In the genomic region with DNA sequence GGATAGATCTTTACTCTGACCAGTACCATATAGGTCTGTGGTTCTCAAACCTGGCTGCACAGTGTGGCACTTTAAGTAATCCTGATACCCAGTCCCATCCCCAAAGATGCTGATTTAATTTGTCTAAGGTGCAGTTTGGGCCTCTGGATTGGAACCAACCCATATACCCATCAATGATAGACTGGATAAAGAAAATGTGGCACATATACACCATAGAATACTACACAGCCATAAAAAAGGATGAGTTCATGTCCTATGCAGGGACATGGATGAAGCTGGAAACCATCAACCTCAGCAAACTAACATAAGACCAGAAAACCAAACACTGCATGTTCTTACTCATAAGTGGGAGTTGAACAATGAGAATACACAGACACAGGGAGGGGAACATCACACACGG, we compare ENCODE assay signal across 8 cellular contexts. TPM values are rescaled to one million over a fixed set of nuclear protein-coding genes. Genes with fewer than 3 reads are reported as not detected.
DNase-seq lines count a peak whose midpoint lies in the region; ATAC-seq and TF ChIP-seq lines count a peak whose summit lies in the region.
"Not testable (repeated sequence)": the region's sequence is repeated elsewhere in the genome, so short reads cannot be mapped to it uniquely, and the experiment has no call there.

No MANE protein-coding gene starts in this region.

- intact Hi-C loops in CD4-positive, alpha-beta memory T cell (cut with micrococcal nuclease): loop anchor here (2.0 to 10.0 kb wide), 3 partner anchors 15 to 85 kb away; no protein-coding TSS in a partner anchor
- intact Hi-C loops in psoas muscle (cut with DNase I); transverse colon (cut with DNase I; ENCODE audit: low total_unique reads): not testable (repeated sequence)

- not testable (repeated sequence) for H3K27me3 ChIP-seq in CD4-positive, alpha-beta memory T cell (ENCODE audit: insufficient read depth, low read length); esophagus (ENCODE audit: control insufficient read depth in 1 of 2, insufficient read depth in 2 of 2, low read length in 2 of 2); psoas muscle (ENCODE audit: insufficient read depth in 3 of 3, low read length in 2 of 3); transverse colon

- peaks cover 39% of the 10 kb centered on the region for H3K4me1 ChIP-seq in CD4-positive, alpha-beta memory T cell (ENCODE audit: insufficient read depth, low read length)
- H3K4me1 ChIP-seq in esophagus (ENCODE audit: control insufficient read depth in 2 of 2, insufficient read depth in 2 of 2, low read length in 1 of 2): not testable (repeated sequence)
- H3K4me1 ChIP-seq in psoas muscle (peaks cover 49% of the 10 kb centered on the region), transverse colon (peaks cover 0 to 37% (median 20%) of the 10 kb centered on the region in 4 donors)

- DNase-seq in CD4-positive, alpha-beta memory T cell; T-helper 17 cell; activated T-cell treated with anti-CD3 and anti-CD28 coated beads, Interleukin-2, amount 50 U/mL, for 24 hours; activated naive CD8-positive, alpha-beta T cell treated with anti-CD3 and anti-CD28 coated beads, Interleukin-2, amount 50 U/mL, for 24 hours; mesothelial cell of epicardium (ENCODE audit: low spot score in 2 of 2, unreplicated experiment in 2 of 2); psoas muscle; transverse colon: not testable (repeated sequence)

- peaks cover 10 to 26% of the 10 kb centered on the region in 2 donors for H3K36me3 Mint-ChIP-seq in CD4-positive, alpha-beta memory T cell
- H3K36me3 Mint-ChIP-seq in T-helper 17 cell (ENCODE audit: low read depth); mesothelial cell of epicardium: not testable (repeated sequence)
- H3K36me3 Mint-ChIP-seq in activated T-cell treated with anti-CD3 and anti-CD28 coated beads, Interleukin-2, amount 50 U/mL, for 24 hours (ENCODE audit: low read depth): peaks cover 34% of the 10 kb centered on the region
- peaks cover 30% of the 10 kb centered on the region for H3K36me3 Mint-ChIP-seq in activated naive CD8-positive, alpha-beta T cell treated with anti-CD3 and anti-CD28 coated beads, Interleukin-2, amount 50 U/mL, for 24 hours (ENCODE audit: low read depth)

- H3K27ac ChIP-seq in CD4-positive, alpha-beta memory T cell (ENCODE audit: low read depth, low read length): not testable (repeated sequence)
- H3K27ac ChIP-seq in esophagus (ENCODE audit: low read depth in 2 of 2, low read length in 1 of 2) (peak overlapping the region; percentile 41 to 60), psoas muscle (peak overlapping the region; percentile 62), transverse colon (peak overlapping the region in 3 of 4 donors; percentile 90 to 97 (median 94))

- H3K27ac Mint-ChIP-seq in CD4-positive, alpha-beta memory T cell: peak overlapping the region; percentile 85 to 100 (median 93)
- H3K27ac Mint-ChIP-seq in T-helper 17 cell: peak overlapping the region; percentile 99
- peak overlapping the region; percentile 79 for H3K27ac Mint-ChIP-seq in activated T-cell treated with anti-CD3 and anti-CD28 coated beads, Interleukin-2, amount 50 U/mL, for 24 hours
- H3K27ac Mint-ChIP-seq in activated naive CD8-positive, alpha-beta T cell treated with anti-CD3 and anti-CD28 coated beads, Interleukin-2, amount 50 U/mL, for 24 hours: peak overlapping the region; percentile 78
- H3K27ac Mint-ChIP-seq in mesothelial cell of epicardium: peak overlapping the region; percentile 89

- CTCF ChIA-PET in CD4-positive, alpha-beta memory T cell (lab: Charles Lee; ENCODE audit: partially characterized antibody): interaction anchor here (0.7 to 1.2 kb wide), 4 partner anchors 10 to 270 kb away, joined by 3 to 6 read pairs (median 4); no protein-coding TSS in a partner anchor

- H3K9me3 ChIP-seq in CD4-positive, alpha-beta memory T cell (ENCODE audit: control insufficient read depth in 1 of 2, low read length in 2 of 2); T-helper 17 cell (ENCODE audit: control insufficient read depth, low read length, poor library complexity, severe bottlenecking); esophagus (ENCODE audit: control insufficient read depth in 2 of 2, insufficient read depth in 1 of 2, low read depth in 1 of 2, low read length in 1 of 2); psoas muscle; transverse colon: not testable (repeated sequence)

- H3K27me3 Mint-ChIP-seq in CD4-positive, alpha-beta memory T cell; T-helper 17 cell; activated T-cell treated with anti-CD3 and anti-CD28 coated beads, Interleukin-2, amount 50 U/mL, for 24 hours; activated naive CD8-positive, alpha-beta T cell treated with anti-CD3 and anti-CD28 coated beads, Interleukin-2, amount 50 U/mL, for 24 hours; mesothelial cell of epicardium (ENCODE audit: low read depth): not testable (repeated sequence)

- not testable (repeated sequence) for H3K36me3 ChIP-seq in CD4-positive, alpha-beta memory T cell (ENCODE audit: insufficient read depth, low read length); esophagus (ENCODE audit: control insufficient read depth in 2 of 2, insufficient read depth in 2 of 2, low read length in 1 of 2); transverse colon
- H3K36me3 ChIP-seq in psoas muscle (ENCODE audit: insufficient read depth in 1 of 2, low read depth in 1 of 2): peaks cover 0 to 24% of the 10 kb centered on the region in 2 donors

- ATAC-seq in T-helper 17 cell; activated naive CD8-positive, alpha-beta T cell treated with anti-CD3 and anti-CD28 coated beads, Interleukin-2, amount 50 U/mL, for 24 hours; psoas muscle: not testable (repeated sequence)

- TF ChIP-seq POLR2A in transverse colon (IDR thresholded peaks at IDR 0.05): not testable (repeated sequence)

- 53 to 63% methylated on average over 1 of the region's 1 CpG for WGBS in esophagus, 2 donors
- WGBS in psoas muscle, 3 donors: 45 to 55% (median 48%) methylated on average over 1 of the region's 1 CpG
- WGBS in transverse colon (ENCODE audit: low coverage in 1 of 2), 2 donors: 43% methylated on average over 1 of the region's 1 CpG; no CpG with 5 or more reads in 1 of the 2 donors

- peak overlapping the region; percentile 40 to 80 (median 73) for H3K4me3 Mint-ChIP-seq in CD4-positive, alpha-beta memory T cell
- peak overlapping the region; percentile 41 for H3K4me3 Mint-ChIP-seq in T-helper 17 cell
- peak overlapping the region; percentile 52 for H3K4me3 Mint-ChIP-seq in activated T-cell treated with anti-CD3 and anti-CD28 coated beads, Interleukin-2, amount 50 U/mL, for 24 hours
- peak overlapping the region; percentile 64 for H3K4me3 Mint-ChIP-seq in activated naive CD8-positive, alpha-beta T cell treated with anti-CD3 and anti-CD28 coated beads, Interleukin-2, amount 50 U/mL, for 24 hours
- peak overlapping the region; percentile 39 for H3K4me3 Mint-ChIP-seq in mesothelial cell of epicardium

- POLR2A ChIA-PET in CD4-positive, alpha-beta memory T cell (lab: Charles Lee; ENCODE audit: partially characterized antibody): interaction anchor here (0.6 to 4.2 kb wide), 12 partner anchors 8 to 179 kb away, joined by 3 to 78 read pairs (median 4); no protein-coding TSS in a partner anchor

- H3K9me3 Mint-ChIP-seq in CD4-positive, alpha-beta memory T cell; activated T-cell treated with anti-CD3 and anti-CD28 coated beads, Interleukin-2, amount 50 U/mL, for 24 hours; activated naive CD8-positive, alpha-beta T cell treated with anti-CD3 and anti-CD28 coated beads, Interleukin-2, amount 50 U/mL, for 24 hours; mesothelial cell of epicardium: not testable (repeated sequence)

- peaks cover 22 to 56% (median 32%) of the 10 kb centered on the region in 4 donors for H3K4me1 Mint-ChIP-seq in CD4-positive, alpha-beta memory T cell
- peaks cover 23% of the 10 kb centered on the region for H3K4me1 Mint-ChIP-seq in T-helper 17 cell
- H3K4me1 Mint-ChIP-seq in activated T-cell treated with anti-CD3 and anti-CD28 coated beads, Interleukin-2, amount 50 U/mL, for 24 hours (ENCODE audit: low read depth): peaks cover 28% of the 10 kb centered on the region
- H3K4me1 Mint-ChIP-seq in activated naive CD8-positive, alpha-beta T cell treated with anti-CD3 and anti-CD28 coated beads, Interleukin-2, amount 50 U/mL, for 24 hours: peaks cover 40% of the 10 kb centered on the region
- peaks cover 46% of the 10 kb centered on the region for H3K4me1 Mint-ChIP-seq in mesothelial cell of epicardium

- in situ Hi-C loops in transverse colon (cut with MboI; ENCODE audit: low pct_ligation_motif_present in 1 of 4, low pct_unique_long_range_greater_than_20kb in 1 of 4, low sequenced_read_pairs in 3 of 4): not testable (repeated sequence)

- TF ChIP-seq CTCF in mesothelial cell of epicardium (IDR thresholded peaks at IDR 0.05; ENCODE audit: unreplicated experiment); psoas muscle (IDR thresholded peaks at IDR 0.05); transverse colon (IDR thresholded peaks at IDR 0.05): not testable (repeated sequence)

- TF ChIP-seq EP300 in transverse colon (IDR thresholded peaks at IDR 0.05; ENCODE audit: low read depth): not testable (repeated sequence)

- H3K4me3 ChIP-seq in CD4-positive, alpha-beta memory T cell (ENCODE audit: low read length in 2 of 2); esophagus (ENCODE audit: low read depth in 1 of 2, low read length in 2 of 2); psoas muscle; transverse colon: not testable (repeated sequence)

RNA-seq across cellular contexts. Expression of gene CD55, which starts 1.4 kb away (rescaled TPM):
- 10 to 100 TPM; 69.0 to 77.3 TPM for total RNA-seq in CD4-positive, alpha-beta memory T cell
- 10 to 100 TPM; 73.2 to 92.1 TPM for polyA plus RNA-seq in CD4-positive, alpha-beta memory T cell
- total RNA-seq in T-helper 17 cell (100 to 1,000 TPM in 1 of 2 donors, 10 to 100 TPM in 1; 98.3 to 133 TPM), mesothelial cell of epicardium (35.1 to 37.9 TPM (median 35.3 TPM) in 3 replicates), psoas muscle (100 to 1,000 TPM in 2 of 4 donors, 10 to 100 TPM in 2; 44.2 to 108 (median 81.9) TPM), transverse colon (10 to 100 TPM in 3 of 4 donors, 1 to 10 TPM in 1; 8.0 to 75.4 (median 40.1) TPM)
- polyA plus RNA-seq in esophagus (100 to 1,000 TPM in 1 of 2 donors, 10 to 100 TPM in 1; 48.6 to 118 TPM), psoas muscle (100 to 1,000 TPM in 2 of 3 donors, 10 to 100 TPM in 1; 85.6 to 318 (median 121) TPM)
